ENCODE assay signal across 9 cellular contexts in the genomic region with DNA sequence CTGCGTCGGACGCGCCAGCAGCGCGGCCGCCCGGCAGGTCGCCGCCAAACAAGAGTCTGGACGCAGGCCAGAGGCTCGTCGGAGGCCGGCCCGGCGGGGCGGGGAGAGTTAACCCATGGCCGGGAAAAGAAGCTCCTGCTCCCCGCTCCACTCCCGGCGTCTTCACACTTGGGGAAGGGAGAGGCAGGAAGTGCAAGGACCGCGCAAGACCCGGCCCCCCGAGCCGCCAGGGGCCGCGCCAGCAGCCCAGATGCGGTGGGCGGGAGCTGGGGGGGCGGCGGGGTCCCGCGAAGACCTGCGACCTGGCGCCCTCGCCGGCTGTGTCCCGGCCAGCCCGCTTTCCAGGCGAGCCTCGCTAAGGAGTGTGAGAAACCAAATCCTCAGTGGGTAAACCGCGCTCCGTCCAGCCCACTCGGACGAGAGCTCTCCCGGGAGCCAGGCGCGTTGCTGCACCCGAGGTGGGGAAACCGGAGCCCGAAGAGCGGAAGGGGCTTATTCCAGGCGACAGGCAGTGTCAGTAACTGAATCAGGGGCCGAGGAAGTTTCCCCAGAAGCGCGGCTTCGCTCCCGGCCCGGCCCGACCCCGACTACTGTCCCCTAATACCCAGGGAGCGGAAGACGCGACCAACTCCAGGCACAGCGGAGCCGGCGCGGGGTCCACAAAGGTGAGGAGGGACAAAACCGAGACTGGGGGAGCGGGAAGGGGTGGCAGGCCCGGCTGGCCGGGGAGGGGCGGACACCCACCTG. TPM values are rescaled to one million over a fixed set of nuclear protein-coding genes. Genes with fewer than 3 reads are reported as not detected.
DNase-seq lines count a peak whose midpoint lies in the region; ATAC-seq and FAIRE-seq lines count a peak whose summit lies in the region.
"Had no signal": no experiment of that assay in that cellular context is flagged by ENCODE, and none has a peak within 500 bp of the region (broad histone marks: within the 10 kb centered on the region; RNA-seq: fewer than 3 reads in every experiment).

No MANE protein-coding gene starts in this region.

- peak overlapping the region; percentile 80 for H3K4me3 ChIP-seq in neuron (ENCODE audit: low read length)

- peaks cover 5% of the 10 kb centered on the region for H3K4me1 ChIP-seq in neuron (ENCODE audit: insufficient read depth, low read length)

- H3K36me3 ChIP-seq in neuron (ENCODE audit: insufficient read depth, low read length) = no peaks in the 10 kb centered on the region

- peak overlapping the region; percentile 79 for H2AFZ ChIP-seq in neuron (ENCODE audit: low read depth, low read length)

- FAIRE-seq in frontal cortex (lab: Jason Lieb, UNC) = no peak
- FAIRE-seq: A204.1 had no signal

- H3K9me3 ChIP-seq in neuron (ENCODE audit: low read length) = peaks cover 6% of the 10 kb centered on the region

- DNase-seq in DMS53 (lab: John Stamatoyannopoulos, UW) = peak; percentile 49
- DNase-seq in DMS53 treated with DMSO at 0.1 percent for 48 hours (lab: John Stamatoyannopoulos, UW; ENCODE audit: unreplicated experiment) = no peak
- peak; percentile 17 for DNase-seq in activated CD8-positive, alpha-beta memory T cell treated with anti-CD3 and anti-CD28 coated beads, Interleukin-2, amount 50 U/mL, for 4 hours
- peak; percentile 60 to 71 for DNase-seq in frontal cortex (ENCODE audit: low spot score in 2 of 2)
- DNase-seq in occipital lobe (lab: John Stamatoyannopoulos, UW) = no peak
- DNase-seq in UCSD-AML1 (lab: John Stamatoyannopoulos, UW; ENCODE audit: unreplicated experiment) = no peak

- peak; percentile 12 for ATAC-seq in HG03280 (IDR thresholded peaks at IDR 0.05; ENCODE audit: unreplicated experiment)

- H3K27me3 ChIP-seq in neuron (ENCODE audit: insufficient read depth, low read length) = no peaks in the 10 kb centered on the region

RNA-seq across cellular contexts. Expression of a gene that starts 0.7 kb away (rescaled TPM):
- total RNA-seq in frontal cortex = 8.6 TPM
- 5.9 TPM for total RNA-seq in occipital lobe

Comparison
In these comparisons a context has a peak if more than half of its experiments do, and no peak if none do; other contexts are left out.
1. DNase-seq: peak in DMS53 (single experiment), activated CD8-positive, alpha-beta memory T cell treated with anti-CD3 and anti-CD28 coated beads, Interleukin-2, amount 50 U/mL, for 4 hours (single experiment) and frontal cortex (2 of 2); none in DMS53 treated with DMSO at 0.1 percent for 48 hours (single experiment), occipital lobe (single experiment) and UCSD-AML1 (single experiment).